In the genomic region with DNA sequence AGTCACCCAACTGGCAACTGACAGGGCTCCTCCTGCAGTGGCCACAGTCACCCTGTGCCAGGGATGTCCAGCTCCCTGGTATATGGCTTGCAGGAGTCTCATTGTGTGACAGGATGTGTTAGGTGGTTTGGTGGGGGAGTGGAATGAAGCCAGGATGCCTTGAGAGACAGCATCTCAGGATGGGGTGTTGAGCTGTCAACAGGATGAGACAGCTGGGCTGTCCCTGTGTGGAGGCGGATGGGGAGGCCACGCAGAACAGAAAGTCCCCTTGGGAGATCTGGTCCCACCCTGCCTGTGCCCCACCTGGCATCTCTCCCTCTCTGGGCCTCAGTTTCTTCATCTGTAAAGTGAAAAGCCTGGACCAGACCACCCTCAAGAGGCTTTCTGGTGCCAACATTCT, we compare ENCODE assay signal across 1 cellular context.
TF ChIP-seq lines count a peak whose summit lies in the region.

No MANE protein-coding gene starts in this region.

TF ChIP-seq in IMR-90, 13 proteins besides CTCF, POLR2A, EP300 and RAD21 (continued from another document):
- TF ChIP-seq, protein P1, sequence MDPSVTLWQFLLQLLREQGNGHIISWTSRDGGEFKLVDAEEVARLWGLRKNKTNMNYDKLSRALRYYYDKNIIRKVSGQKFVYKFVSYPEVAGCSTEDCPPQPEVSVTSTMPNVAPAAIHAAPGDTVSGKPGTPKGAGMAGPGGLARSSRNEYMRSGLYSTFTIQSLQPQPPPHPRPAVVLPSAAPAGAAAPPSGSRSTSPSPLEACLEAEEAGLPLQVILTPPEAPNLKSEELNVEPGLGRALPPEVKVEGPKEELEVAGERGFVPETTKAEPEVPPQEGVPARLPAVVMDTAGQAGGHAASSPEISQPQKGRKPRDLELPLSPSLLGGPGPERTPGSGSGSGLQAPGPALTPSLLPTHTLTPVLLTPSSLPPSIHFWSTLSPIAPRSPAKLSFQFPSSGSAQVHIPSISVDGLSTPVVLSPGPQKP (IDR thresholded peaks at IDR 0.05; ENCODE audit: borderline replicate concordance, low read depth, low read length) = no peak
- no peak for TF ChIP-seq BHLHE40 (IDR thresholded peaks at IDR 0.05; ENCODE audit: low read depth, low read length)
- TF ChIP-seq CHD1 (IDR thresholded peaks at IDR 0.05; ENCODE audit: low read depth, low read length) = no peak
- no peak for TF ChIP-seq MAFK (IDR thresholded peaks at IDR 0.05; ENCODE audit: low read depth, low read length)
- TF ChIP-seq SMC3 (IDR thresholded peaks at IDR 0.05; ENCODE audit: low read depth, low read length) = no peak
- TF ChIP-seq RFX5 (IDR thresholded peaks at IDR 0.05; ENCODE audit: low read depth, low read length) = no peak
- no peak for TF ChIP-seq CEBPB (IDR thresholded peaks at IDR 0.05; ENCODE audit: low read depth, low read length)
- no peak for TF ChIP-seq FOS (IDR thresholded peaks at IDR 0.05; ENCODE audit: low read depth, low read length)
- TF ChIP-seq MXI1 (IDR thresholded peaks at IDR 0.05; ENCODE audit: borderline replicate concordance, low read depth, low read length) = no peak
- TF ChIP-seq RCOR1 (IDR thresholded peaks at IDR 0.05; ENCODE audit: insufficient replicate concordance, low read length) = no peak
- TF ChIP-seq USF2 (IDR thresholded peaks at IDR 0.05; ENCODE audit: low read depth, low read length) = no peak
- no peak for TF ChIP-seq MAZ (IDR thresholded peaks at IDR 0.05; ENCODE audit: borderline replicate concordance, low read depth, low read length)
